In genomic region chr6:154154389-154154967, GRCh38 we compare ENCODE assay signal across 7 cellular contexts.
A peak's percentile ranks its signal among the peaks of the same experiment; 100 is the strongest.
DNase-seq lines count a peak whose midpoint lies in the region; ATAC-seq and TF ChIP-seq lines count a peak whose summit lies in the region.

No MANE protein-coding gene starts in this region.

- no peaks in the 10 kb centered on the region for H3K27me3 Mint-ChIP-seq in T-helper 2 cell treated with Interferon-gamma antibody and Interleukin-4, amounts not matched to agents 5 μg/mL and 100 μg/mL, for 36 hours (ENCODE audit: low read depth)

- no peak overlapping the region for H3K4me3 ChIP-seq in astrocyte of the spinal cord (ENCODE audit: low read depth, low read length)

- no peaks in the 10 kb centered on the region for H3K36me3 Mint-ChIP-seq in T-helper 2 cell treated with Interferon-gamma antibody and Interleukin-4, amounts not matched to agents 5 μg/mL and 100 μg/mL, for 36 hours (ENCODE audit: low read depth)

- DNase-seq in GM10248 (ENCODE audit: extremely low spot score) (peak; percentile 29), NCI-H1417 treated with DMSO at 0.1 percent for 48 hours (lab: John Stamatoyannopoulos, UW) (peak; percentile 16), astrocyte of the spinal cord (ENCODE audit: low read depth, low spot score) (peak; percentile 81), kidney tubule cell (ENCODE audit: low spot score) (peak; percentile 71)
- DNase-seq in T-helper 2 cell treated with Interferon-gamma antibody and Interleukin-4, amounts not matched to agents 5 μg/mL and 100 μg/mL, for 36 hours (ENCODE audit: low spot score) = peak; percentile 25
- peak; percentile 36 to 56 (median 53) for DNase-seq in stimulated activated CD4-positive, alpha-beta T cell treated with anti-CD3 and anti-CD28 coated beads, TNF-alpha, amount 100 ng/mL, for 24 hours (ENCODE audit: low read depth in 3 of 3)

- CTCF ChIA-PET in GM10248 (lab: Yijun Ruan, JAX) = interaction anchor here (0.6 to 3.9 kb wide), 8 partner anchors 11 to 526 kb away, joined by 3 to 46 read pairs (median 4); no protein-coding TSS in a partner anchor

- peaks cover 24% of the 10 kb centered on the region for H3K4me1 Mint-ChIP-seq in T-helper 2 cell treated with Interferon-gamma antibody and Interleukin-4, amounts not matched to agents 5 μg/mL and 100 μg/mL, for 36 hours (ENCODE audit: low read depth)

- POLR2A ChIA-PET in GM10248 (lab: Yijun Ruan, JAX) = no interaction called here

- H3K27ac Mint-ChIP-seq in T-helper 2 cell treated with Interferon-gamma antibody and Interleukin-4, amounts not matched to agents 5 μg/mL and 100 μg/mL, for 36 hours = no peak overlapping the region

- H3K9me3 Mint-ChIP-seq in T-helper 2 cell treated with Interferon-gamma antibody and Interleukin-4, amounts not matched to agents 5 μg/mL and 100 μg/mL, for 36 hours = no peaks in the 10 kb centered on the region

- H3K4me3 Mint-ChIP-seq in T-helper 2 cell treated with Interferon-gamma antibody and Interleukin-4, amounts not matched to agents 5 μg/mL and 100 μg/mL, for 36 hours = no peak overlapping the region

- TF ChIP-seq CTCF in GM10248 (IDR thresholded peaks at IDR 0.05; ENCODE audit: control extremely low read depth, extremely low read depth, low read depth, missing control alignments) (peak; percentile 49), astrocyte of the spinal cord (IDR thresholded peaks at IDR 0.05; ENCODE audit: low read depth, low read length) (peak; percentile 54)

- in situ Hi-C loops in astrocyte of the spinal cord (cut with HindIII; ENCODE audit: low sequenced_read_pairs) = loop anchor here (25.0 kb wide), 1 partner anchor 233 kb away; no protein-coding TSS in a partner anchor

- no peak for ATAC-seq in GM21786 (IDR thresholded peaks at IDR 0.05; ENCODE audit: unreplicated experiment)

Comparison
In these comparisons a context has a peak if more than half of its experiments do, and no peak if none do; other contexts are left out.
1. DNase-seq: peak in every context shown above with its lines; median percentile 81 in astrocyte of the spinal cord; 71 in kidney tubule cell; 53 in stimulated activated CD4-positive, alpha-beta T cell treated with anti-CD3 and anti-CD28 coated beads, TNF-alpha, amount 100 ng/mL, for 24 hours; 29 in GM10248; 25 in T-helper 2 cell treated with Interferon-gamma antibody and Interleukin-4, amounts not matched to agents 5 μg/mL and 100 μg/mL, for 36 hours; 16 in NCI-H1417 treated with DMSO at 0.1 percent for 48 hours.